ENCODE assay signal across 15 cellular contexts in genomic region chr5:14810941-14811573, GRCh38.
A peak's percentile ranks its signal among the peaks of the same experiment; 100 is the strongest.
DNase-seq lines count a peak whose midpoint lies in the region; ATAC-seq and TF ChIP-seq lines count a peak whose summit lies in the region.
"Had no signal": no experiment of that assay in that cellular context is flagged by ENCODE, and none has a peak within 500 bp of the region (broad histone marks: within the 10 kb centered on the region; RNA-seq: fewer than 3 reads in every experiment).

No MANE protein-coding gene starts in this region.

- H3K79me1 ChIP-seq in H9 (ENCODE audit: insufficient read depth, low read depth, low read length, poor library complexity, severe bottlenecking) = no peaks in the 10 kb centered on the region

- no peak overlapping the region for H3T11ph ChIP-seq in H9 (ENCODE audit: low read length)

- H4K20me1 ChIP-seq in SK-N-SH (ENCODE audit: insufficient read depth) = no peaks in the 10 kb centered on the region
- no peaks in the 10 kb centered on the region for H4K20me1 ChIP-seq in MM.1S (ENCODE audit: insufficient read depth, low read length)
- no peaks in the 10 kb centered on the region for H4K20me1 ChIP-seq in H9 (ENCODE audit: control insufficient read depth, insufficient read depth, insufficient read length)

- 95% methylated on average over 11 of the region's 11 CpGs for WGBS in SK-N-SH (ENCODE audit: low lambda C conversion rate)
- 79% methylated on average over 11 of the region's 11 CpGs for WGBS in prostate gland
- no CpG with 5 or more reads among the region's 11 CpGs for WGBS in H9 (ENCODE audit: extremely low coverage, insufficient read length, low lambda C conversion rate)

- peaks cover 24% of the 10 kb centered on the region for H3F3A ChIP-seq in SK-N-SH (replicated peaks; ENCODE audit: insufficient read depth)
- H3F3A ChIP-seq in MM.1S (ENCODE audit: insufficient read depth, low read length) = peaks cover 16% of the 10 kb centered on the region

- no peaks in the 10 kb centered on the region for H3K27me3 Mint-ChIP-seq in H9 (ENCODE audit: low read depth)

- TF ChIP-seq CTCF in SK-N-SH (IDR thresholded peaks at IDR 0.05) = no peak
- no peak for TF ChIP-seq CTCF in MM.1S (IDR thresholded peaks at IDR 0.05; ENCODE audit: low read length)
- TF ChIP-seq CTCF in brain microvascular endothelial cell (IDR thresholded peaks at IDR 0.05; ENCODE audit: low read depth, low read length, missing control alignments) = no peak
- TF ChIP-seq CTCF in prostate gland (IDR thresholded peaks at IDR 0.05) = no peak
- TF ChIP-seq CTCF in H9 (conservative IDR thresholded peaks at IDR 0.05) = no peak

- no peak overlapping the region for H2BK120ac ChIP-seq in H9 (ENCODE audit: low read depth, low read length, poor library complexity, severe bottlenecking)

- ATAC-seq in SK-N-SH treated with all-trans-retinoic acid at 6 μM for 48 hours = no peak; the same call in 1 of the 3 replicates
- ATAC-seq: upper lobe of right lung had no signal

- CTCF ChIA-PET in SK-N-SH (lab: Yijun Ruan, JAX) = no interaction called here

- intact Hi-C loops in prostate gland (cut with DNase I) = no loop called here

- H3K9ac ChIP-seq in SK-N-SH (peak overlapping the region; percentile 70; the same call in 1 of the 2 replicates), MM.1S (ENCODE audit: low read length) (no peak overlapping the region; the same call in 1 of the 2 replicates), H9 (ENCODE audit: extremely low read depth, insufficient read length, low read length) (no peak overlapping the region)

- H3K4me2 ChIP-seq in SK-N-SH (peak overlapping the region; percentile 67; the same call in 1 of the 2 replicates), MM.1S (ENCODE audit: low read depth, low read length) (peak overlapping the region; percentile 82), H9 (ENCODE audit: insufficient read depth, insufficient read length, low read length) (no peak overlapping the region)

- POLR2A ChIA-PET in SK-N-SH (lab: Yijun Ruan, JAX) = no interaction called here

- H3K27ac ChIP-seq in SK-N-SH (ENCODE audit: low read depth in 2 of 2, low read length in 1 of 2) = peak overlapping the region in 1 of 2 experiments; percentile 96; a peak in 2 of 4 replicates
- peak overlapping the region; percentile 91; the same call in 1 of the 2 replicates for H3K27ac ChIP-seq in MM.1S (ENCODE audit: low read length)
- peak overlapping the region; percentile 95 for H3K27ac ChIP-seq in brain microvascular endothelial cell
- peak overlapping the region; percentile 14 to 34 for H3K27ac ChIP-seq in prostate gland
- no peak overlapping the region for H3K27ac ChIP-seq in H9 (ENCODE audit: insufficient read length, low read depth, low read length)
- H3K27ac ChIP-seq: 22Rv1 had no signal

- no peak for TF ChIP-seq EP300 in SK-N-SH (IDR thresholded peaks at IDR 0.05; ENCODE audit: borderline replicate concordance in 1 of 2, low read depth in 1 of 2, low read length in 1 of 2)

- no peak overlapping the region for H2BK12ac ChIP-seq in H9 (ENCODE audit: insufficient read length, low read depth, low read length)

- H3K9me3 ChIP-seq in SK-N-SH (no peaks in the 10 kb centered on the region), MM.1S (replicated peaks; ENCODE audit: insufficient read depth, low read length) (no peaks in the 10 kb centered on the region), prostate gland (no peaks in the 10 kb centered on the region), H9 (ENCODE audit: control insufficient read depth, low read depth, low read length) (no peaks in the 10 kb centered on the region)
- H3K9me3 ChIP-seq: esophagus squamous epithelium, upper lobe of right lung had no signal

- no peaks in the 10 kb centered on the region for H3K23me2 ChIP-seq in H9 (ENCODE audit: insufficient read length, low read depth, low read length, poor library complexity, severe bottlenecking)

- H3K9me2 ChIP-seq in SK-N-SH (no peaks in the 10 kb centered on the region), MM.1S (replicated peaks; ENCODE audit: insufficient read depth, low read length) (no peaks in the 10 kb centered on the region)

- H3K9me3 Mint-ChIP-seq in H9 = no peaks in the 10 kb centered on the region; a peak in 1 of 5 replicates

- H3K56ac ChIP-seq in H9 (ENCODE audit: insufficient read length, low read depth, low read length) = no peak overlapping the region

- DNase-seq in SK-N-SH (no peak), MM.1S (no peak), brain microvascular endothelial cell (no peak), prostate gland (ENCODE audit: low spot score) (no peak), H9 (no peak), H4 (ENCODE audit: low spot score) (no peak), SW 1271 (lab: John Stamatoyannopoulos, UW) (no peak)
- DNase-seq: esophagus squamous epithelium, islet precursor cell, KBM-7, NCI-H226, occipital lobe, upper lobe of right lung had no signal

- H2BK20ac ChIP-seq in H9 (ENCODE audit: low read depth, low read length, poor library complexity, severe bottlenecking) = no peak overlapping the region

- H2BK15ac ChIP-seq in H9 (ENCODE audit: low read depth, low read length) = no peak overlapping the region

- H2AFZ ChIP-seq in SK-N-SH (ENCODE audit: low read depth) (no peak overlapping the region), MM.1S (ENCODE audit: low read length) (no peak overlapping the region), H9 (ENCODE audit: low read length) (no peak overlapping the region)

- no peak for TF ChIP-seq RAD21 in SK-N-SH (IDR thresholded peaks at IDR 0.05; ENCODE audit: low read length)

- no peak overlapping the region for H4K91ac ChIP-seq in H9 (ENCODE audit: insufficient read length, low read depth, low read length)

- peaks cover 0 to 2% (median 0%) of the 10 kb centered on the region in 3 experiments; a peak in 1 of 7 replicates for H3K36me3 Mint-ChIP-seq in H9 (ENCODE audit: insufficient read depth in 1 of 3, low read depth in 3 of 3)

- H3K23ac ChIP-seq in H9 (ENCODE audit: insufficient read length, low read depth, low read length) = no peak overlapping the region

- H3K4me1 ChIP-seq in SK-N-SH (ENCODE audit: control insufficient read depth in 1 of 2, insufficient read depth in 2 of 2, low read depth in 1 of 2, low read length in 1 of 2) (peaks cover 0 to 25% of the 10 kb centered on the region in 2 experiments; a peak in 3 of 4 replicates), MM.1S (ENCODE audit: low read length) (peaks cover 20% of the 10 kb centered on the region), prostate gland (replicated peaks) (peaks cover 3% of the 10 kb centered on the region), H9 (ENCODE audit: insufficient read depth, low read length) (no peaks in the 10 kb centered on the region)

- no peak overlapping the region for H3K27ac Mint-ChIP-seq in H9

- no peak overlapping the region for H2AK5ac ChIP-seq in H9 (ENCODE audit: insufficient read length, low read length)

- TF ChIP-seq POLR2A in prostate gland (IDR thresholded peaks at IDR 0.05) = no peak

- H4K8ac ChIP-seq in H9 (replicated peaks; ENCODE audit: insufficient read length, low read depth, low read length) = no peak overlapping the region

- in situ Hi-C loops in brain microvascular endothelial cell (cut with HindIII; ENCODE audit: low pct_ligation_motif_present, low sequenced_read_pairs) = no loop called here

- H3K4me3 Mint-ChIP-seq in H9 = no peak overlapping the region

- no peak overlapping the region for H4K5ac ChIP-seq in H9 (ENCODE audit: insufficient read length, low read depth, low read length)

- no peak overlapping the region for H3K14ac ChIP-seq in H9 (ENCODE audit: insufficient read depth, low read length)

- no peak overlapping the region for H2BK5ac ChIP-seq in H9 (ENCODE audit: insufficient read length, low read length)

- no peaks in the 10 kb centered on the region for H3K4me1 Mint-ChIP-seq in H9

- no peaks in the 10 kb centered on the region for H3K27me3 ChIP-seq in SK-N-SH (ENCODE audit: insufficient read depth)
- no peaks in the 10 kb centered on the region for H3K27me3 ChIP-seq in MM.1S (replicated peaks; ENCODE audit: insufficient read depth, low read length)
- no peaks in the 10 kb centered on the region for H3K27me3 ChIP-seq in brain microvascular endothelial cell (replicated peaks)
- H3K27me3 ChIP-seq in prostate gland (replicated peaks; ENCODE audit: insufficient read depth) = no peaks in the 10 kb centered on the region
- no peaks in the 10 kb centered on the region for H3K27me3 ChIP-seq in H9 (ENCODE audit: insufficient read depth, low read length)
- H3K27me3 ChIP-seq: esophagus squamous epithelium, upper lobe of right lung had no signal

- H3K4me3 ChIP-seq in SK-N-SH (ENCODE audit: low read depth in 2 of 2, low read length in 1 of 2) = no peak overlapping the region
- peak overlapping the region; percentile 51; the same call in 1 of the 2 replicates for H3K4me3 ChIP-seq in MM.1S (ENCODE audit: low read length)
- H3K4me3 ChIP-seq in brain microvascular endothelial cell (ENCODE audit: low read depth, low read length) = no peak overlapping the region
- H3K4me3 ChIP-seq in prostate gland = no peak overlapping the region
- H3K4me3 ChIP-seq: upper lobe of right lung had no signal

- H3K36me3 ChIP-seq in SK-N-SH (replicated peaks in 1 of 2; ENCODE audit: control insufficient read depth in 1 of 2, insufficient read depth in 2 of 2, low read length in 1 of 2) (peaks cover 0 to 6% of the 10 kb centered on the region in 2 experiments), MM.1S (replicated peaks; ENCODE audit: insufficient read depth, low read length) (no peaks in the 10 kb centered on the region), brain microvascular endothelial cell (replicated peaks) (no peaks in the 10 kb centered on the region), prostate gland (no peaks in the 10 kb centered on the region)
- H3K36me3 ChIP-seq: esophagus squamous epithelium, upper lobe of right lung had no signal

- H3K18ac ChIP-seq in H9 (ENCODE audit: insufficient read length, low read depth, low read length) = no peak overlapping the region

- H3K4ac ChIP-seq in H9 (ENCODE audit: low read depth, low read length) = no peak overlapping the region

- H3K79me2 ChIP-seq in SK-N-SH (ENCODE audit: insufficient read depth) (peaks cover 16% of the 10 kb centered on the region), MM.1S (ENCODE audit: low read length) (peaks cover 12% of the 10 kb centered on the region; the same call in 1 of the 2 replicates), H9 (ENCODE audit: insufficient read depth, low read length) (no peaks in the 10 kb centered on the region)

TF ChIP-seq in SK-N-SH, 30 proteins besides CTCF, POLR2A, EP300 and RAD21 (continues in another document):
- TF ChIP-seq ELF1 (IDR thresholded peaks at IDR 0.05) = no peak
- no peak for TF ChIP-seq SMC3 (IDR thresholded peaks at IDR 0.05; ENCODE audit: low read depth, low read length)

TF ChIP-seq in SK-N-SH treated with all-trans-retinoic acid at 6 μM for 48 hours, 23 proteins besides CTCF, POLR2A, EP300 and RAD21 (continues in another document):
- TF ChIP-seq PPARA (CRISPR knock-in tag; IDR thresholded peaks at IDR 0.05; ENCODE audit: borderline replicate concordance) = no peak
- no peak for TF ChIP-seq TOX (CRISPR knock-in tag; IDR thresholded peaks at IDR 0.05; ENCODE audit: borderline replicate concordance)
- no peak for TF ChIP-seq TCF4 (CRISPR knock-in tag; IDR thresholded peaks at IDR 0.05; ENCODE audit: borderline replicate concordance)
- no peak for TF ChIP-seq ZFP30 (CRISPR knock-in tag; IDR thresholded peaks at IDR 0.05)
- TF ChIP-seq GLIS3 (CRISPR knock-in tag; IDR thresholded peaks at IDR 0.05) = no peak
- TF ChIP-seq OSR1 (CRISPR knock-in tag; IDR thresholded peaks at IDR 0.05) = no peak
- no peak for TF ChIP-seq SNAI2 (CRISPR knock-in tag; IDR thresholded peaks at IDR 0.05)
- TF ChIP-seq ZNF8 (CRISPR knock-in tag; IDR thresholded peaks at IDR 0.05) = no peak
